27 cellular contexts compared by ENCODE assay signal in the genomic region with DNA sequence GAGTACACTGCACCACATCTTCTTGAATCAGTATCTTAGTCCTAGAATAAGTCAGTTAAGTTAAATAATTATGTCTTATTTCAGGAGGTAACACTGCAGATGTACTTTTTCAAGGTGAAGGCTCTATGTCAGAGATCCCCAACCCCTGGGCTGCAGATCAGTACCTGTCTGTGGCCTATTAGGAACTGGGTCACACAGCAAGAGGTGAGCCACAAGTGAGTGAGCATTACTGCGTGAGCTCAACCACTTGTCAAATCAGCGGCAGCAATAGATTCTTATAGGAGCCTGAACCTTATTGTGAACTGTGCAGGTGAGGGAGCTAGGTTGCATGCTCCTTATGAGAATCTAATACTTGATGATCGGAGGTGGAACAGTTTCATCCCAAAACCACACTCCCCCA.
A peak's percentile ranks its signal among the peaks of the same experiment; 100 is the strongest.
DNase-seq lines count a peak whose midpoint lies in the region; ATAC-seq and TF ChIP-seq lines count a peak whose summit lies in the region.
"Had no signal": no experiment of that assay in that cellular context is flagged by ENCODE, and none has a peak within 500 bp of the region (broad histone marks: within the 10 kb centered on the region; RNA-seq: fewer than 3 reads in every experiment).

No MANE protein-coding gene starts in this region.

- H3K4me3 Mint-ChIP-seq in nephron progenitor cell = no peak overlapping the region
- H3K4me3 Mint-ChIP-seq: CD4-positive, alpha-beta memory T cell; T-cell had no signal

- DNase-seq in Karpas-422 = no peak
- no peak for DNase-seq in nephron progenitor cell
- DNase-seq in left lobe of liver (ENCODE audit: low spot score) = no peak
- DNase-seq in Peyer's patch = no peak
- no peak for DNase-seq in SIG-M5 (lab: John Stamatoyannopoulos, UW)
- DNase-seq: AML-193; C1 segment of cervical spinal cord; CD4-positive, alpha-beta memory T cell; COR-L47; DMS53; H7; NCI-H1092; NCI-H1436; NCI-H187; NCI-H2081 treated with DMSO at 0.1 percent for 48 hours; NCI-H2171; NCI-H345; NCI-H524; NCI-H748 treated with DMSO at 0.1 percent for 48 hours; PC-3; T-cell had no signal

- H2AFZ ChIP-seq in Karpas-422 (ENCODE audit: low read length) = no peak overlapping the region

- no peak for TF ChIP-seq POLR2A in Peyer's patch (IDR thresholded peaks at IDR 0.05)

- no peaks in the 10 kb centered on the region for H3K36me3 Mint-ChIP-seq in nephron progenitor cell (ENCODE audit: low read depth)
- H3K36me3 Mint-ChIP-seq: CD4-positive, alpha-beta memory T cell; T-cell had no signal

- H3K27me3 Mint-ChIP-seq in nephron progenitor cell (ENCODE audit: low read depth, poor library complexity) = no peaks in the 10 kb centered on the region
- H3K27me3 Mint-ChIP-seq: IgD-negative memory B cell, T-cell had no signal

- H3K27ac ChIP-seq in Karpas-422 (ENCODE audit: low read length) (0 out of 2 replicates have a peak overlapping the region, but pooled peaks have one; percentile 5), Peyer's patch (no peak overlapping the region)
- H3K27ac ChIP-seq: HL-60, SJSA1 had no signal

- H4K20me1 ChIP-seq in Karpas-422 (ENCODE audit: insufficient read depth, low read depth, low read length) = no peaks in the 10 kb centered on the region

- H3K9me3 ChIP-seq in Karpas-422 (ENCODE audit: low read length) (no peaks in the 10 kb centered on the region), Peyer's patch (no peaks in the 10 kb centered on the region)
- H3K9me3 ChIP-seq: SJSA1 had no signal

- no peaks in the 10 kb centered on the region for H3K27me3 ChIP-seq in Karpas-422 (ENCODE audit: low read length)
- no peaks in the 10 kb centered on the region for H3K27me3 ChIP-seq in Peyer's patch
- H3K27me3 ChIP-seq: SJSA1 had no signal

- TF ChIP-seq CTCF in nephron progenitor cell (IDR thresholded peaks at IDR 0.05) = no peak
- no peak for TF ChIP-seq CTCF in Peyer's patch (IDR thresholded peaks at IDR 0.05)

- ATAC-seq in GM18867 (IDR thresholded peaks at IDR 0.05; ENCODE audit: unreplicated experiment) (peak; percentile 39), left lobe of liver (no peak), HG03196 (IDR thresholded peaks at IDR 0.05; ENCODE audit: unreplicated experiment) (no peak)
- ATAC-seq: PC-3, Right ventricle myocardium inferior, T-cell had no signal

- no peak overlapping the region for H3K4me2 ChIP-seq in Karpas-422 (ENCODE audit: low read depth, low read length, poor library complexity, severe bottlenecking)

- H3K4me1 Mint-ChIP-seq in nephron progenitor cell = no peaks in the 10 kb centered on the region
- H3K4me1 Mint-ChIP-seq: T-cell had no signal

- H3K9me3 Mint-ChIP-seq in nephron progenitor cell = no peaks in the 10 kb centered on the region
- H3K9me3 Mint-ChIP-seq: T-cell had no signal

- H3K79me2 ChIP-seq in Karpas-422 (ENCODE audit: low read length) = no peaks in the 10 kb centered on the region

- H3K9me2 ChIP-seq in Karpas-422 (replicated peaks; ENCODE audit: insufficient read depth, low read length) = no peaks in the 10 kb centered on the region

- H3K27ac Mint-ChIP-seq in nephron progenitor cell = peak overlapping the region; percentile 39
- H3K27ac Mint-ChIP-seq: CD4-positive, alpha-beta memory T cell; T-cell had no signal

- H3K9ac ChIP-seq in Karpas-422 (ENCODE audit: low read length) = no peak overlapping the region

- H3K4me3 ChIP-seq in Karpas-422 (ENCODE audit: low read length) (no peak overlapping the region), Peyer's patch (no peak overlapping the region)
- H3K4me3 ChIP-seq: SJSA1 had no signal

- H3K36me3 ChIP-seq in Karpas-422 (ENCODE audit: insufficient read depth, low read length) = peaks cover 10% of the 10 kb centered on the region; the same call in 1 of the 2 replicates
- H3K36me3 ChIP-seq in Peyer's patch = no peaks in the 10 kb centered on the region
- H3K36me3 ChIP-seq: SJSA1 had no signal

- H3K4me1 ChIP-seq in Karpas-422 (ENCODE audit: low read length) (peaks cover 62% of the 10 kb centered on the region), Peyer's patch (peaks cover 0 to 3% (median 0%) of the 10 kb centered on the region in 4 donors)
- H3K4me1 ChIP-seq: SJSA1 had no signal
